ENCODE assay signal across 1 cellular context in the genomic region with DNA sequence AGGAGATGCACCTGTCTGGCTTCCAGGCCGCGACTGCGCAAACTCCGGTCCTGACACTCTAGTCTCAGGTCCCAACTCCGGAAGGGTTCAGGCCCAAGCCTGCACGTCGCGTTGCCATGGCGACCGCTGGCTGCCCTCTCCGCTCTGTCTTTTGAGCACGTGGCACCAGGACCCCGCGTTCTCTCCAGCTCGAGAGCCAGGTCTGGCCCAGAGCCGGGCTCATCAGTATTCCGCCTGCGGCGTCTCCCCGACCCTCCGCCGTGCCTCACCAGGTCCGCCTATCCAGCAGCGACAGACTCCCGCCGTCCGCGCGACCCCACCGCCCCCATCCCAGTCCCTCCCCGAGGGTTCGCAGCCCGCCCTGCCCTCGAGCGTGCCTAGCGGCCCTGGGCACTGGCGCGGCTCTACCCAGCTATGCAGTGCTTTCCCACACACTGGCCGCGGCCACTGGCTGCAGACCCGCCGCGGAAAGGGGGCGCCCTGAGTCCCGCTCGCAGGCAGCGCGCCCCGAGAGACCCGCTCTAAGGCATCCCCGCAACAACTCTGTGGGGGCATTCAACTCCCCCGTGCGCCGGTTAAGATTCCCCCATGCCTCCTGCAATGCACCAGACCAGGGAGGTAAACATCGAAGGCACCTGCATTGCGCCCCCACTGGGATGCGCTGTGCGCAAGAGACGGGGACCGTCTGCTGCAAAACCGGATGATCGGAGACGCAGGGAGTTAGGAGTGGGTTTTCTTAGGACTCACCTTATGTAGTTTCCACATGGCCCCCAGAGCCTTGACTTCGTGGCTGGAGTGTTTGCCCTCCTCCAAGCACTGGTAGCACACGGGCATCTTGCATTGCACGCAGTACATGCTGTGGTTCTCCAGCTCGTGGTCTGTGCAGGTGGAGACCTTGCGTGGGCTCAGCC.
A peak's percentile ranks its signal among the peaks of the same experiment; 100 is the strongest.
TF ChIP-seq lines count a peak whose summit lies in the region.

No MANE protein-coding gene starts in this region.

TF ChIP-seq in A549, 52 proteins besides CTCF, POLR2A, EP300 and RAD21 (continued from another document):
- no peak for TF ChIP-seq CEBPB (IDR thresholded peaks at IDR 0.05)
- TF ChIP-seq MAZ (IDR thresholded peaks at IDR 0.05; ENCODE audit: borderline replicate concordance, low read depth, low read length) = no peak
- peak; percentile 72 for TF ChIP-seq SMC3 (IDR thresholded peaks at IDR 0.05)
- TF ChIP-seq PHF8 (IDR thresholded peaks at IDR 0.05; ENCODE audit: borderline replicate concordance, low read depth) = peak; percentile 31; the same call in 1 of the 2 replicates
- no peak for TF ChIP-seq POLR2AphosphoS2 (conservative IDR thresholded peaks at IDR 0.05; ENCODE audit: low read length)
